Comparison of ENCODE assay signal across 17 cellular contexts in genomic region chr11:35916270-35916669, GRCh38. TPM values are rescaled to one million over a fixed set of nuclear protein-coding genes. Genes with fewer than 3 reads are reported as not detected.
DNase-seq lines count a peak whose midpoint lies in the region; ATAC-seq, FAIRE-seq and TF ChIP-seq lines count a peak whose summit lies in the region.
"Had no signal": no experiment of that assay in that cellular context is flagged by ENCODE, and none has a peak within 500 bp of the region (broad histone marks: within the 10 kb centered on the region; RNA-seq: fewer than 3 reads in every experiment).

No MANE protein-coding gene starts in this region.

- no peaks in the 10 kb centered on the region for H3K79me2 ChIP-seq in K562 (ENCODE audit: control insufficient read depth, insufficient read depth, low read length)

- no peaks in the 10 kb centered on the region for H3K4me1 ChIP-seq in K562 (replicated peaks in 1 of 2; ENCODE audit: control insufficient read depth in 2 of 2, insufficient read depth in 2 of 2, low read length in 2 of 2)
- H3K4me1 ChIP-seq in psoas muscle, result peaks cover 48% of the 10 kb centered on the region

- H3K27me3 ChIP-seq in K562 (ENCODE audit: control insufficient read depth in 2 of 2, insufficient read depth in 2 of 2, low read length in 2 of 2) (no peaks in the 10 kb centered on the region; a peak in 2 of 5 replicates), psoas muscle (ENCODE audit: insufficient read depth in 3 of 3, low read length in 2 of 3) (no peaks in the 10 kb centered on the region)

- no peak overlapping the region for H3K4me2 ChIP-seq in K562 (ENCODE audit: insufficient read depth, low read length)
- H3K4me2 ChIP-seq: GM23338 had no signal

- intact Hi-C loops in K562 (cut with micrococcal nuclease), result no loop called here
- intact Hi-C loops in psoas muscle (cut with DNase I), result no loop called here

- DNase-seq in K562 (ENCODE audit: extremely low read depth in 1 of 4, low spot score in 3 of 4) (no peak), psoas muscle (no peak), NCI-H187 treated with DMSO at 0.1 percent for 48 hours (lab: John Stamatoyannopoulos, UW) (no peak), NCI-H446 (lab: John Stamatoyannopoulos, UW) (no peak), NCI-H82 (lab: John Stamatoyannopoulos, UW) (no peak)
- DNase-seq: C1 segment of cervical spinal cord; Calu3; CD4-positive, alpha-beta memory T cell; COR-L47; DMS53; DMS79 treated with DMSO at 0.1 percent for 48 hours; GF-D8; H9 had no signal

- no peaks in the 10 kb centered on the region for H3K9me1 ChIP-seq in K562 (ENCODE audit: control insufficient read depth, insufficient read depth, low read length)

- whole genome bisulfite sequencing in K562 (ENCODE audit: insufficient coverage, low coverage, missing lambda C conversion rate), result 0% methylated on average over 1 of the region's 1 CpG
- WGBS in psoas muscle, 3 donors, result 22 to 60% (median 27%) methylated on average over 1 of the region's 1 CpG

- H3K4me3 ChIP-seq in K562, result no peak overlapping the region
- no peak overlapping the region for H3K4me3 ChIP-seq in psoas muscle
- H3K4me3 ChIP-seq: GM23338 had no signal

- peak; percentile 34 for ATAC-seq in HG02885 (IDR thresholded peaks at IDR 0.05; ENCODE audit: poor library complexity, unreplicated experiment)
- ATAC-seq in K562, result no peak
- ATAC-seq in psoas muscle, result no peak
- ATAC-seq: GM23338, HCT116 had no signal

- H4K20me1 ChIP-seq in K562 (replicated peaks; ENCODE audit: control insufficient read depth, insufficient read depth, low read length), result no peaks in the 10 kb centered on the region

- no peak overlapping the region for H2AFZ ChIP-seq in K562 (ENCODE audit: low read depth, low read length)
- H2AFZ ChIP-seq: GM23338 had no signal

- no peak for TF ChIP-seq EP300 in K562 (IDR thresholded peaks at IDR 0.05; ENCODE audit: low read length)

- no peak for TF ChIP-seq POLR2A in K562 (conservative IDR thresholded peaks at IDR 0.05)

- H3K9me3 ChIP-seq in K562 (replicated peaks; ENCODE audit: control insufficient read depth, insufficient read depth, low read depth, low read length) (no peaks in the 10 kb centered on the region), psoas muscle (no peaks in the 10 kb centered on the region)

- POLR2A ChIA-PET in K562 (lab: Yijun Ruan, JAX), result no interaction called here

- CTCF ChIA-PET in K562 (lab: Yijun Ruan, JAX; ENCODE audit: low intra/inter-chr PET ratio), result no interaction called here

- no peak for TF ChIP-seq RAD21 in K562 (CRISPR knock-in tag; conservative IDR thresholded peaks at IDR 0.05 in 1 of 2, IDR thresholded peaks at IDR 0.05 in 1 of 2)

- TF ChIP-seq CTCF in K562 (IDR thresholded peaks at IDR 0.05 in 2 of 3, conservative IDR thresholded peaks at IDR 0.05 in 1 of 3; ENCODE audit: insufficient read depth in 2 of 3, low read depth in 1 of 3, low read length in 3 of 3) (no peak), psoas muscle (IDR thresholded peaks at IDR 0.05) (no peak)

- no peak overlapping the region for H3K9ac ChIP-seq in K562 (ENCODE audit: insufficient read depth in 1 of 2, low read depth in 2 of 2, low read length in 2 of 2)

- BruUV-seq in K562 (replicated peaks; lab: Mats Ljungman, UMichigan), result no TSS peak

- H3K36me3 ChIP-seq in K562 (ENCODE audit: control insufficient read depth, insufficient read depth, low read length), result no peaks in the 10 kb centered on the region
- H3K36me3 ChIP-seq in psoas muscle (ENCODE audit: insufficient read depth in 1 of 2, low read depth in 1 of 2), result no peaks in the 10 kb centered on the region

- no peak for FAIRE-seq in K562 (lab: Jason Lieb, UNC)
- FAIRE-seq: GM18507 had no signal

- in situ Hi-C loops in K562 (cut with MboI), result no loop called here

- no peak overlapping the region for H3K27ac ChIP-seq in K562 (ENCODE audit: extremely low read depth, low read depth, low read length)
- peak overlapping the region; percentile 10 for H3K27ac ChIP-seq in psoas muscle

TF ChIP-seq in K562, 482 proteins besides CTCF, POLR2A, EP300 and RAD21:
- TF ChIP-seq TGIF2 (CRISPR knock-in tag; IDR thresholded peaks at IDR 0.05), result no peak
- TF ChIP-seq SMARCC2 (IDR thresholded peaks at IDR 0.05; ENCODE audit: low read depth), result no peak
- TF ChIP-seq SPI1 (IDR thresholded peaks at IDR 0.05; ENCODE audit: borderline replicate concordance, low read depth, low read length), result peak; percentile 54; the same call in 1 of the 2 replicates
- TF ChIP-seq DLX4 (CRISPR knock-in tag; IDR thresholded peaks at IDR 0.05), result no peak

RNA-seq across cellular contexts. Expression of gene LDLRAD3, which starts 27.6 kb away (rescaled TPM):
- total RNA-seq in K562 (2011; cell fraction: chromatin; rRNA removed; ENCODE audit: low replicate concordance), result 3.3 and 4.3 TPM in 2 replicates
- total RNA-seq in K562 (2011; cell fraction: nucleolus; rRNA removed), result 2.9 and 3.7 TPM in 2 replicates
- total RNA-seq in K562 (2011; cell fraction: nucleoplasm; rRNA removed), result 8.4 and 13.9 TPM in 2 replicates
- 1.8 and 2.7 TPM in 2 replicates for total RNA-seq in K562 (2014; rRNA removed)
- total RNA-seq in K562 (2014; rRNA removed; fragmentation: Illumina TruSeq; extraction: Trizol), result 3.0 and 3.4 TPM in 2 replicates
- total RNA-seq in K562 (2015; rRNA removed; fragmentation: Illumina TruSeq; extraction: Trizol), result 3.2 and 3.5 TPM in 2 replicates
- 5.7 and 6.4 TPM in 2 replicates for total RNA-seq in K562 (2021)
- 2.9 and 3.9 TPM in 2 replicates for polyA plus RNA-seq in K562 (2011; rRNA removed)
- polyA plus RNA-seq in K562 (2011; cell fraction: cytosol; rRNA removed), result 2.4 and 7.2 TPM in 2 replicates
- polyA plus RNA-seq in K562 (2011; cell fraction: nucleus; rRNA removed), result 1.4 and 2.9 TPM in 2 replicates
- 4.4 and 4.9 TPM in 2 replicates for polyA plus RNA-seq in K562 (2012)
- 7.2 and 8.1 TPM in 2 replicates for polyA plus RNA-seq in K562 (2014; fragmentation: Illumina TruSeq; extraction: Trizol)
- 1 to 10 TPM in 1 of 2 experiments, under 1 TPM in 1; 0.73 to 1.3 TPM for polyA plus RNA-seq in K562 (2014; fragmentation: Nextera tagmentation; extraction: Ambion mirVana)
- polyA plus RNA-seq in K562 (2014; rRNA removed), result 4.9 and 5.1 TPM in 2 replicates
- 1.2 and 3.6 TPM in 2 replicates for polyA minus RNA-seq in K562 (2011; rRNA and poly(A)+ RNA removed)
- 2.0 and 5.8 TPM in 2 replicates for polyA minus RNA-seq in K562 (2011; cell fraction: cytosol; rRNA and poly(A)+ RNA removed)
- polyA minus RNA-seq in K562 (2011; cell fraction: nucleus; rRNA and poly(A)+ RNA removed), result 2.3 and 3.9 TPM in 2 replicates
- 10 to 100 TPM in 2 of 4 donors, 1 to 10 TPM in 2; 5.9 to 16.0 (median 9.6) TPM for total RNA-seq in psoas muscle
- 10 to 100 TPM in 2 of 3 donors, 1 to 10 TPM in 1; 8.8 to 20.7 (median 18.0) TPM for polyA plus RNA-seq in psoas muscle
- total RNA-seq: CD4-positive, alpha-beta memory T cell had no signal
- polyA plus RNA-seq: CD4-positive, alpha-beta memory T cell had no signal
